ENCODE assay signal across 8 cellular contexts in the genomic region with DNA sequence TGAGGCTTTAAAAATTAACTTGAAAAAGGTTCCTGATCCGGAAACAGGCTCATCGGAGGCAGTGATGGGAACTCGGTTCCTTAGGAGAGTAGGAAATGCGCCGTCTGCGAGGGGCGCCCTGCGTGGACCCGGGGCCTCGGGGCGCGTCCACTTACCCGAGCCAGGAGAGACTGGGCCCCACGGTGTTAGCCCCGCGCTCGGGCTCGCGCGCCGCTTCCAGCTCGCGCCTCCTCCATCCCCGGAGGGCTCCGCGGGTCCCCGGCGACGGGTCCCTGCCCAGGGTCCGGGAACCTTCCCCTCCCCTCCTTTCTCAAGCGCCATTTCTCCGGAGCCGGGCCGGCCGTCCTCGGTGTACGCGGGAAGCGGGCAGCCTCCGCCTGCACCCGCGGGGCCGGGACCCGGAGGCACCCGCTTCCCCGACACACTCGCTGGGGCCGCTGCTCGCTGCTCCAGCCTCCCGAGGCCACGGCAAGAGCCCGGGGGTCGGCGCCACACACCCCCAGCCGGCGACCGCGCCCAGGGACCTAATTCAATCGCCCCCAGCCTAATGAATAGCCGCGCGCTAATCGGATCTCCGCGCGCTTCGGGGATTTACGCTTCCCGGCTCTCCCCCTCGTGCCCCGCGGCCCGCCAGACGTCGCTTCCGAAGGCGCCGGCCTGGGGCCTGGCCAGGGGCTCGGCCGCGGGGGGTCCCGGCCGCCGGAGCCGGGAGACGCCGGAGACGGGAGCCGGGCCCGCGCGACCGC. TPM values are rescaled to one million over a fixed set of nuclear protein-coding genes. Genes with fewer than 3 reads are reported as not detected.
DNase-seq lines count a peak whose midpoint lies in the region; ATAC-seq lines count a peak whose summit lies in the region.

No MANE protein-coding gene starts in this region.

- peak overlapping the region; percentile 47 for H3K4me3 ChIP-seq in iPS-18a (ENCODE audit: low read length)

- no peak overlapping the region for H3K27ac ChIP-seq in iPS-18a (ENCODE audit: low read length)

- no peak overlapping the region for H3K4me3 Mint-ChIP-seq in activated T-helper 1 cell treated with anti-CD3 and anti-CD28 coated beads, Interleukin-12 subunit alpha, Interleukin-12 subunit beta, Interleukin-2, Interleukin-4 antibody, amounts not matched to agents 30 ng/mL and 10 ng/mL and 1 ng/mL, durations not matched to agents 14 hours and 24 hours and 36 hours
- peak overlapping the region; percentile 28 for H3K4me3 Mint-ChIP-seq in stimulated activated effector memory CD8-positive, alpha-beta T cell treated with anti-CD3 and anti-CD28 coated beads, Interleukin-12 subunit alpha, Interleukin-12 subunit beta, amount 100 ng/mL, for 72 hours

- H3K36me3 ChIP-seq in iPS-18a (ENCODE audit: control insufficient read depth, low read depth, low read length): no peaks in the 10 kb centered on the region

- intact Hi-C loops in activated T-helper 1 cell treated with anti-CD3 and anti-CD28 coated beads, Interleukin-12 subunit alpha, Interleukin-12 subunit beta, Interleukin-2, Interleukin-4 antibody, amounts not matched to agents 30 ng/mL and 10 ng/mL and 1 ng/mL, durations not matched to agents 14 hours and 24 hours and 36 hours (cut with micrococcal nuclease): loop anchor here (10.0 kb wide), 1 partner anchor 1548 kb away; no protein-coding TSS in a partner anchor

- DNase-seq in DMS 273 (lab: John Stamatoyannopoulos, UW; ENCODE audit: unreplicated experiment) (peak; percentile 73), DMS 273 treated with DMSO at 0.1 percent for 48 hours (lab: John Stamatoyannopoulos, UW) (no peak)
- no peak for DNase-seq in activated T-helper 1 cell treated with anti-CD3 and anti-CD28 coated beads, Interleukin-12 subunit alpha, Interleukin-12 subunit beta, Interleukin-2, Interleukin-4 antibody, amounts not matched to agents 30 ng/mL and 10 ng/mL and 1 ng/mL, durations not matched to agents 14 hours and 24 hours and 36 hours (ENCODE audit: low spot score)
- no peak for DNase-seq in stimulated activated effector memory CD8-positive, alpha-beta T cell treated with anti-CD3 and anti-CD28 coated beads, Interleukin-12 subunit alpha, Interleukin-12 subunit beta, amount 100 ng/mL, for 72 hours (ENCODE audit: low spot score in 2 of 2)

- peaks cover 40% of the 10 kb centered on the region for H3K27me3 Mint-ChIP-seq in activated T-helper 1 cell treated with anti-CD3 and anti-CD28 coated beads, Interleukin-12 subunit alpha, Interleukin-12 subunit beta, Interleukin-2, Interleukin-4 antibody, amounts not matched to agents 30 ng/mL and 10 ng/mL and 1 ng/mL, durations not matched to agents 14 hours and 24 hours and 36 hours (ENCODE audit: insufficient read depth)

- H3K27ac Mint-ChIP-seq in activated T-helper 1 cell treated with anti-CD3 and anti-CD28 coated beads, Interleukin-12 subunit alpha, Interleukin-12 subunit beta, Interleukin-2, Interleukin-4 antibody, amounts not matched to agents 30 ng/mL and 10 ng/mL and 1 ng/mL, durations not matched to agents 14 hours and 24 hours and 36 hours: peak overlapping the region; percentile 29
- no peak overlapping the region for H3K27ac Mint-ChIP-seq in stimulated activated effector memory CD8-positive, alpha-beta T cell treated with anti-CD3 and anti-CD28 coated beads, Interleukin-12 subunit alpha, Interleukin-12 subunit beta, amount 100 ng/mL, for 72 hours

- peaks cover 15% of the 10 kb centered on the region for H3K4me1 Mint-ChIP-seq in activated T-helper 1 cell treated with anti-CD3 and anti-CD28 coated beads, Interleukin-12 subunit alpha, Interleukin-12 subunit beta, Interleukin-2, Interleukin-4 antibody, amounts not matched to agents 30 ng/mL and 10 ng/mL and 1 ng/mL, durations not matched to agents 14 hours and 24 hours and 36 hours (ENCODE audit: low read depth)
- peaks cover 14% of the 10 kb centered on the region for H3K4me1 Mint-ChIP-seq in stimulated activated effector memory CD8-positive, alpha-beta T cell treated with anti-CD3 and anti-CD28 coated beads, Interleukin-12 subunit alpha, Interleukin-12 subunit beta, amount 100 ng/mL, for 72 hours

- H3K9me3 ChIP-seq in iPS-18a (ENCODE audit: control insufficient read depth, low read depth, low read length): no peaks in the 10 kb centered on the region

- no peaks in the 10 kb centered on the region for H3K9me3 Mint-ChIP-seq in activated T-helper 1 cell treated with anti-CD3 and anti-CD28 coated beads, Interleukin-12 subunit alpha, Interleukin-12 subunit beta, Interleukin-2, Interleukin-4 antibody, amounts not matched to agents 30 ng/mL and 10 ng/mL and 1 ng/mL, durations not matched to agents 14 hours and 24 hours and 36 hours
- no peaks in the 10 kb centered on the region for H3K9me3 Mint-ChIP-seq in stimulated activated effector memory CD8-positive, alpha-beta T cell treated with anti-CD3 and anti-CD28 coated beads, Interleukin-12 subunit alpha, Interleukin-12 subunit beta, amount 100 ng/mL, for 72 hours

- H3K4me1 ChIP-seq in iPS-18a (ENCODE audit: control insufficient read depth, low read depth, low read length): peaks cover 28% of the 10 kb centered on the region

- ATAC-seq in stimulated activated effector memory CD8-positive, alpha-beta T cell treated with anti-CD3 and anti-CD28 coated beads, Interleukin-12 subunit alpha, Interleukin-12 subunit beta, amount 100 ng/mL, for 72 hours: no peak
- ATAC-seq in HG02588 (IDR thresholded peaks at IDR 0.05; ENCODE audit: unreplicated experiment) (no peak), HG03342 (IDR thresholded peaks at IDR 0.05; ENCODE audit: unreplicated experiment) (no peak), GM21529 (IDR thresholded peaks at IDR 0.05; ENCODE audit: unreplicated experiment) (no peak)

- peaks cover 76% of the 10 kb centered on the region for H3K27me3 ChIP-seq in iPS-18a (ENCODE audit: control insufficient read depth, insufficient read depth, low read length)

- peak overlapping the region; percentile 14 for H3K9ac ChIP-seq in iPS-18a (ENCODE audit: low read length)

- no peaks in the 10 kb centered on the region for H3K36me3 Mint-ChIP-seq in activated T-helper 1 cell treated with anti-CD3 and anti-CD28 coated beads, Interleukin-12 subunit alpha, Interleukin-12 subunit beta, Interleukin-2, Interleukin-4 antibody, amounts not matched to agents 30 ng/mL and 10 ng/mL and 1 ng/mL, durations not matched to agents 14 hours and 24 hours and 36 hours (ENCODE audit: low read depth)
- peaks cover 16% of the 10 kb centered on the region for H3K36me3 Mint-ChIP-seq in stimulated activated effector memory CD8-positive, alpha-beta T cell treated with anti-CD3 and anti-CD28 coated beads, Interleukin-12 subunit alpha, Interleukin-12 subunit beta, amount 100 ng/mL, for 72 hours

RNA-seq across cellular contexts. Expression of a gene that starts 2.2 kb away (rescaled TPM):
- total RNA-seq in activated T-helper 1 cell treated with anti-CD3 and anti-CD28 coated beads, Interleukin-12 subunit alpha, Interleukin-12 subunit beta, Interleukin-2, Interleukin-4 antibody, amounts not matched to agents 30 ng/mL and 10 ng/mL and 1 ng/mL, durations not matched to agents 14 hours and 24 hours and 36 hours: 0.02 and 0.08 TPM in 2 replicates
